In genomic region chr16:48117217-48118105, GRCh38 we compare ENCODE assay signal across 9 cellular contexts. TPM values are rescaled to one million over a fixed set of nuclear protein-coding genes. Genes with fewer than 3 reads are reported as not detected.
DNase-seq lines count a peak whose midpoint lies in the region; ATAC-seq and TF ChIP-seq lines count a peak whose summit lies in the region.
"Had no signal": no experiment of that assay in that cellular context is flagged by ENCODE, and none has a peak within 500 bp of the region (broad histone marks: within the 10 kb centered on the region; RNA-seq: fewer than 3 reads in every experiment).

No MANE protein-coding gene starts in this region.

- no peak overlapping the region for H3K27ac Mint-ChIP-seq in activated naive CD4-positive, alpha-beta T cell treated with anti-CD3 and anti-CD28 coated beads, Interleukin-2, amount 50 U/mL, for 72 hours
- no peak overlapping the region for H3K27ac Mint-ChIP-seq in immature natural killer cell
- H3K27ac Mint-ChIP-seq: stimulated activated naive CD8-positive, alpha-beta T cell treated with anti-CD3 and anti-CD28 coated beads, Interleukin-15, Interleukin-2, amounts not matched to agents 100 ng/mL and 50 ng/mL, for 24 hours had no signal

- H3K4me1 Mint-ChIP-seq in immature natural killer cell: no peaks in the 10 kb centered on the region

- H3K4me3 Mint-ChIP-seq in immature natural killer cell: no peak overlapping the region
- H3K4me3 Mint-ChIP-seq: stimulated activated naive CD8-positive, alpha-beta T cell treated with anti-CD3 and anti-CD28 coated beads, Interleukin-15, Interleukin-2, amounts not matched to agents 100 ng/mL and 50 ng/mL, for 24 hours had no signal

- peaks cover 2 to 6% (median 2%) of the 10 kb centered on the region in 3 donors for H3K27me3 Mint-ChIP-seq in immature natural killer cell (ENCODE audit: low read depth in 3 of 3)

- H3K9me3 Mint-ChIP-seq in activated naive CD4-positive, alpha-beta T cell treated with anti-CD3 and anti-CD28 coated beads, Interleukin-2, amount 50 U/mL, for 72 hours: no peaks in the 10 kb centered on the region
- H3K9me3 Mint-ChIP-seq in immature natural killer cell: no peaks in the 10 kb centered on the region
- H3K9me3 Mint-ChIP-seq: stimulated activated naive CD8-positive, alpha-beta T cell treated with anti-CD3 and anti-CD28 coated beads, Interleukin-15, Interleukin-2, amounts not matched to agents 100 ng/mL and 50 ng/mL, for 24 hours had no signal

- ATAC-seq in GM18517 (IDR thresholded peaks at IDR 0.05; ENCODE audit: unreplicated experiment) (peak; percentile 65), SK-N-SH treated with all-trans-retinoic acid at 6 μM for 48 hours (peak; percentile 91), HG02981 (IDR thresholded peaks at IDR 0.05; ENCODE audit: unreplicated experiment) (no peak)
- ATAC-seq in activated naive CD4-positive, alpha-beta T cell treated with anti-CD3 and anti-CD28 coated beads, Interleukin-2, amount 50 U/mL, for 72 hours: peak; percentile 45 to 89

- H3K36me3 Mint-ChIP-seq in activated naive CD4-positive, alpha-beta T cell treated with anti-CD3 and anti-CD28 coated beads, Interleukin-2, amount 50 U/mL, for 72 hours: no peaks in the 10 kb centered on the region
- H3K36me3 Mint-ChIP-seq in immature natural killer cell: no peaks in the 10 kb centered on the region

- DNase-seq in AML-193 (lab: John Stamatoyannopoulos, UW): peak; percentile 20 to 28
- DNase-seq in HK-2 (ENCODE audit: unreplicated experiment): peak; percentile 57
- peak; percentile 56 to 74 for DNase-seq in activated naive CD4-positive, alpha-beta T cell treated with anti-CD3 and anti-CD28 coated beads, Interleukin-2, amount 50 U/mL, for 72 hours (ENCODE audit: low spot score in 2 of 2)
- peak; percentile 13 to 36 (median 35) for DNase-seq in immature natural killer cell
- peak in 2 of 3 donors; percentile 16 to 47 for DNase-seq in stimulated activated CD4-positive, alpha-beta T cell treated with anti-CD3 and anti-CD28 coated beads, TNF-alpha, amount 100 ng/mL, for 1 hour (ENCODE audit: low read depth in 3 of 3, low spot score in 1 of 3)

TF ChIP-seq in SK-N-SH treated with all-trans-retinoic acid at 6 μM for 48 hours, 23 proteins besides CTCF, POLR2A, EP300 and RAD21:
- TF ChIP-seq ZFP30 (CRISPR knock-in tag; IDR thresholded peaks at IDR 0.05): no peak
- no peak for TF ChIP-seq ARNTL (CRISPR knock-in tag; IDR thresholded peaks at IDR 0.05; ENCODE audit: borderline replicate concordance, low read depth)
- TF ChIP-seq SNAI2 (CRISPR knock-in tag; IDR thresholded peaks at IDR 0.05): no peak
- no peak for TF ChIP-seq ESRRG (CRISPR knock-in tag; IDR thresholded peaks at IDR 0.05)
- TF ChIP-seq POU6F1 (CRISPR knock-in tag; IDR thresholded peaks at IDR 0.05; ENCODE audit: borderline replicate concordance, low read depth): no peak
- TF ChIP-seq PATZ1 (CRISPR knock-in tag; IDR thresholded peaks at IDR 0.05; ENCODE audit: borderline replicate concordance): no peak
TF ChIP-seq in SK-N-SH treated with all-trans-retinoic acid at 6 μM for 48 hours: peak in this region for 0.

RNA-seq across cellular contexts. Expression of gene ABCC12, which starts 38.3 kb away (rescaled TPM):
- total RNA-seq in activated naive CD4-positive, alpha-beta T cell treated with anti-CD3 and anti-CD28 coated beads, Interleukin-2, amount 50 U/mL, for 72 hours: not detected
- not detected for polyA plus RNA-seq in immature natural killer cell
